Comparison of ENCODE assay signal across 13 cellular contexts in genomic region chr1:50841791-50842387, GRCh38.
DNase-seq lines count a peak whose midpoint lies in the region; ATAC-seq and TF ChIP-seq lines count a peak whose summit lies in the region.
"Had no signal": no experiment of that assay in that cellular context is flagged by ENCODE, and none has a peak within 500 bp of the region (broad histone marks: within the 10 kb centered on the region; RNA-seq: fewer than 3 reads in every experiment).

No MANE protein-coding gene starts in this region.

- no peak overlapping the region for H3K9ac ChIP-seq in liver (ENCODE audit: low read depth in 1 of 2, low read length in 2 of 2)
- H3K9ac ChIP-seq: BLaER1, KMS-11 had no signal

- H3K9me3 ChIP-seq in AG04450 (ENCODE audit: control insufficient read depth, insufficient read depth, low read length): no peaks in the 10 kb centered on the region; the same call in 1 of the 2 replicates
- H3K9me3 ChIP-seq in liver (ENCODE audit: control insufficient read depth in 4 of 4, low read length in 3 of 4): no peaks in the 10 kb centered on the region
- H3K9me3 ChIP-seq: tibial artery had no signal

- DNase-seq in AG04450 (ENCODE audit: low read depth, low spot score) (peak; percentile 3), HFFc6 (peak; percentile 53), chondrocyte (ENCODE audit: low spot score) (no peak), NCI-H2171 treated with DMSO at 0.1 percent for 48 hours (lab: John Stamatoyannopoulos, UW) (no peak)
- DNase-seq in activated CD4-positive, CD25-positive, alpha-beta regulatory T cell treated with anti-CD3 and anti-CD28 coated beads, Interleukin-2, amount 50 U/mL, for 72 hours: no peak
- DNase-seq: amygdala, NCI-H2107, tibial artery had no signal

- POLR2A ChIA-PET in AG04450 (lab: Yijun Ruan, JAX): no interaction called here

- peaks cover 14% of the 10 kb centered on the region for H3K4me1 Mint-ChIP-seq in HFFc6 (ENCODE audit: low read depth)
- peaks cover 5% of the 10 kb centered on the region for H3K4me1 Mint-ChIP-seq in chondrocyte (ENCODE audit: low read depth)

- no peak overlapping the region for H3K27ac ChIP-seq in AG04450 (ENCODE audit: low read depth, low read length)
- no peak overlapping the region for H3K27ac ChIP-seq in liver (ENCODE audit: low read depth in 1 of 2, low read length in 2 of 2)
- H3K27ac ChIP-seq: BLaER1, KMS-11, tibial artery had no signal

- no peak for TF ChIP-seq RAD21 in liver (IDR thresholded peaks at IDR 0.05)

- TF ChIP-seq POLR2A in GM18505 (IDR thresholded peaks at IDR 0.05; ENCODE audit: borderline replicate concordance, extremely low read depth, insufficient read depth, insufficient read length): no peak

- no peaks in the 10 kb centered on the region for H3K4me1 ChIP-seq in liver (ENCODE audit: control insufficient read depth in 4 of 4, insufficient read depth in 4 of 4, low read length in 3 of 4)
- H3K4me1 ChIP-seq: BLaER1 had no signal

- H3K4me3 Mint-ChIP-seq in HFFc6 (no peak overlapping the region), chondrocyte (ENCODE audit: unreplicated experiment) (no peak overlapping the region)

- CTCF ChIA-PET in AG04450 (lab: Charles Lee): interaction anchor here (1.0 to 1.8 kb wide), 2 partner anchors 31 kb away, joined by 3 to 8 read pairs; no protein-coding TSS in a partner anchor

- H3K27me3 ChIP-seq in AG04450 (ENCODE audit: control insufficient read depth, insufficient read depth, low read length) (no peaks in the 10 kb centered on the region), liver (ENCODE audit: control insufficient read depth in 4 of 4, insufficient read depth in 4 of 4, low read length in 3 of 4) (no peaks in the 10 kb centered on the region)
- H3K27me3 ChIP-seq: BLaER1, tibial artery had no signal

- H3K9me3 Mint-ChIP-seq in HFFc6: no peaks in the 10 kb centered on the region
- no peaks in the 10 kb centered on the region for H3K9me3 Mint-ChIP-seq in chondrocyte (ENCODE audit: low read depth)

- H3K36me3 ChIP-seq in liver (ENCODE audit: control insufficient read depth in 4 of 4, insufficient read depth in 3 of 4, low read depth in 1 of 4, low read length in 3 of 4): peaks cover 0 to 3% (median 0%) of the 10 kb centered on the region in 4 donors
- H3K36me3 ChIP-seq: BLaER1, tibial artery had no signal

- no peak overlapping the region for H3K4me3 ChIP-seq in AG04450 (ENCODE audit: low read depth, low read length)
- H3K4me3 ChIP-seq in liver (ENCODE audit: low read depth in 1 of 3, low read length in 3 of 3): no peak overlapping the region
- H3K4me3 ChIP-seq: BLaER1, tibial artery had no signal

- no peak for TF ChIP-seq CTCF in AG04450 (IDR thresholded peaks at IDR 0.05; ENCODE audit: low read depth, low read length)
- no peak for TF ChIP-seq CTCF in HFFc6 (IDR thresholded peaks at IDR 0.05)
- TF ChIP-seq CTCF in chondrocyte (IDR thresholded peaks at IDR 0.05): no peak
- TF ChIP-seq CTCF in liver (IDR thresholded peaks at IDR 0.05; ENCODE audit: low read depth, low read length, missing input control): no peak

- no peak for ATAC-seq in HG02623 (IDR thresholded peaks at IDR 0.05; ENCODE audit: unreplicated experiment)
- no peak for ATAC-seq in GM18505 (IDR thresholded peaks at IDR 0.05; ENCODE audit: unreplicated experiment)

- H3K36me3 Mint-ChIP-seq in HFFc6 (ENCODE audit: low read depth) (peaks cover 10% of the 10 kb centered on the region; the same call in 1 of the 2 replicates), chondrocyte (ENCODE audit: low read depth) (no peaks in the 10 kb centered on the region)

- H3K27me3 Mint-ChIP-seq in HFFc6 (ENCODE audit: insufficient read depth) (no peaks in the 10 kb centered on the region), chondrocyte (ENCODE audit: low read depth) (no peaks in the 10 kb centered on the region)

- peak overlapping the region; percentile 76 for H3K27ac Mint-ChIP-seq in HFFc6
- peak overlapping the region; percentile 67 for H3K27ac Mint-ChIP-seq in chondrocyte (ENCODE audit: unreplicated experiment)

TF ChIP-seq in liver, 16 proteins besides CTCF, POLR2A, EP300 and RAD21:
- TF ChIP-seq, protein P1, sequence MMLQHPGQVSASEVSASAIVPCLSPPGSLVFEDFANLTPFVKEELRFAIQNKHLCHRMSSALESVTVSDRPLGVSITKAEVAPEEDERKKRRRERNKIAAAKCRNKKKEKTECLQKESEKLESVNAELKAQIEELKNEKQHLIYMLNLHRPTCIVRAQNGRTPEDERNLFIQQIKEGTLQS (IDR thresholded peaks at IDR 0.05): no peak
- TF ChIP-seq REST (IDR thresholded peaks at IDR 0.05) (peak; percentile 67), NR2F2 (IDR thresholded peaks at IDR 0.05) (no peak)

Comparison
In these comparisons a context has a peak if more than half of its experiments do, and no peak if none do; other contexts are left out.
1. DNase-seq: peak in AG04450 (single experiment) and HFFc6 (single experiment); none in chondrocyte (single experiment), activated CD4-positive, CD25-positive, alpha-beta regulatory T cell treated with anti-CD3 and anti-CD28 coated beads, Interleukin-2, amount 50 U/mL, for 72 hours (single experiment) and NCI-H2171 treated with DMSO at 0.1 percent for 48 hours (single experiment).